In genomic region chr5:138065102-138065501, GRCh38 we compare ENCODE assay signal across 11 cellular contexts. TPM values are rescaled to one million over a fixed set of nuclear protein-coding genes. Genes with fewer than 3 reads are reported as not detected.
A peak's percentile ranks its signal among the peaks of the same experiment; 100 is the strongest.
DNase-seq lines count a peak whose midpoint lies in the region; ATAC-seq and TF ChIP-seq lines count a peak whose summit lies in the region.
"Had no signal": no experiment of that assay in that cellular context is flagged by ENCODE, and none has a peak within 500 bp of the region (broad histone marks: within the 10 kb centered on the region; RNA-seq: fewer than 3 reads in every experiment).

No MANE protein-coding gene starts in this region.

- no peak for ATAC-seq in HG03354 (IDR thresholded peaks at IDR 0.05; ENCODE audit: poor library complexity, severe bottlenecking, unreplicated experiment)
- ATAC-seq: heart left ventricle; naive thymus-derived CD8-positive, alpha-beta T cell had no signal

- H3K36me3 ChIP-seq in GM06990 (ENCODE audit: control insufficient read depth, insufficient read depth, low read length), result no peaks in the 10 kb centered on the region
- H3K36me3 ChIP-seq: heart left ventricle had no signal

- in situ Hi-C loops in SK-MEL-5 (cut with HindIII; ENCODE audit: low pct_unique_long_range_greater_than_20kb, low sequenced_read_pairs), result no loop called here

- H3K4me3 ChIP-seq in AG09309 (ENCODE audit: control insufficient read depth, low read depth, low read length) (no peak overlapping the region), GM06990 (replicated peaks; ENCODE audit: low read depth, low read length) (no peak overlapping the region)
- H3K4me3 ChIP-seq: heart left ventricle had no signal

- DNase-seq in AG09309 (ENCODE audit: low read depth), result no peak
- DNase-seq in GM06990 (ENCODE audit: extremely low read depth, insufficient read length), result no peak
- peak; percentile 50 for DNase-seq in SK-MEL-5 (ENCODE audit: low read depth, low spot score)
- DNase-seq in germinal center (ENCODE audit: low spot score), result peak; percentile 16
- no peak for DNase-seq in NCI-H2171 (lab: John Stamatoyannopoulos, UW)
- no peak for DNase-seq in activated CD4-positive, CD25-positive, alpha-beta regulatory T cell (lab: John Stamatoyannopoulos, UW)
- no peak for DNase-seq in NOMO-1 treated with dmso at 0.1 percent for 144 hours (lab: John Stamatoyannopoulos, UW; ENCODE audit: unreplicated experiment)
- DNase-seq: activated B cell treated with CpG ODN at 0.5 μM for 24 hours; heart left ventricle; naive thymus-derived CD8-positive, alpha-beta T cell had no signal

- no peaks in the 10 kb centered on the region for H3K27me3 ChIP-seq in GM06990 (replicated peaks; ENCODE audit: control insufficient read depth, insufficient read depth, low read length)
- H3K27me3 ChIP-seq: heart left ventricle had no signal

- TF ChIP-seq CTCF in AG09309 (IDR thresholded peaks at IDR 0.05; ENCODE audit: control insufficient read depth, insufficient read depth, low read depth, low read length, missing control alignments) (peak; percentile 27), GM06990 (IDR thresholded peaks at IDR 0.05; ENCODE audit: insufficient read depth, low read length, poor library complexity, severe bottlenecking) (peak; percentile 77)

RNA-seq across cellular contexts. Expression of gene WNT8A, which starts 18.7 kb away (rescaled TPM):
- total RNA-seq in SK-MEL-5 (2014; rRNA removed; shearing (Covaris generic)), result not detected in 2 replicates
- not detected in 2 replicates for polyA plus RNA-seq in SK-MEL-5 (2015; cell fraction: cytosol; rRNA removed)
- not detected in 2 replicates for polyA plus RNA-seq in SK-MEL-5 (2015; cell fraction: nucleus; rRNA removed)
- total RNA-seq: activated B cell treated with CpG ODN at 0.5 μM for 24 hours; heart left ventricle; naive thymus-derived CD8-positive, alpha-beta T cell had no signal
- polyA plus RNA-seq: heart left ventricle; naive thymus-derived CD8-positive, alpha-beta T cell had no signal

RNA-seq across cellular contexts. Expression of gene FAM13B, which starts 32.2 kb away (rescaled TPM):
- total RNA-seq in SK-MEL-5 (2014; rRNA removed; shearing (Covaris generic)), result 22.7 and 27.3 TPM in 2 replicates
- 18.7 and 33.0 TPM in 2 replicates for polyA plus RNA-seq in SK-MEL-5 (2015; cell fraction: cytosol; rRNA removed)
- polyA plus RNA-seq in SK-MEL-5 (2015; cell fraction: nucleus; rRNA removed), result 63.9 and 68.0 TPM in 2 replicates

Comparison
In these comparisons a context has a peak if more than half of its experiments do, and no peak if none do; other contexts are left out.
1. DNase-seq: peak in SK-MEL-5 (single experiment) and germinal center (single experiment); none in AG09309 (single experiment), GM06990 (single experiment), NCI-H2171 (single experiment), activated CD4-positive, CD25-positive, alpha-beta regulatory T cell (0 of 4) and NOMO-1 treated with dmso at 0.1 percent for 144 hours (single experiment).